16 cellular contexts compared by ENCODE assay signal in genomic region chr1:164863056-164863455, GRCh38.
DNase-seq lines count a peak whose midpoint lies in the region; ATAC-seq, FAIRE-seq and TF ChIP-seq lines count a peak whose summit lies in the region.
"Had no signal": no experiment of that assay in that cellular context is flagged by ENCODE, and none has a peak within 500 bp of the region (broad histone marks: within the 10 kb centered on the region; RNA-seq: fewer than 3 reads in every experiment).

No MANE protein-coding gene starts in this region.

- no peak overlapping the region for H4K8ac ChIP-seq in mesendoderm (ENCODE audit: low read depth, low read length)

- no peaks in the 10 kb centered on the region for H3K9me3 ChIP-seq in A549
- H3K9me3 ChIP-seq in WERI-Rb-1 (ENCODE audit: severe bottlenecking) = no peaks in the 10 kb centered on the region
- H3K9me3 ChIP-seq in SK-N-SH = no peaks in the 10 kb centered on the region
- H3K9me3 ChIP-seq: BLaER1, Caco-2, HAP-1 had no signal

- H2BK120ac ChIP-seq in mesendoderm (ENCODE audit: low read depth, low read length) = no peak overlapping the region

- WGBS in A549 (ENCODE audit: missing lambda C conversion rate) = 30% methylated on average over 4 of the region's 4 CpGs
- WGBS in mesendoderm (ENCODE audit: extremely low coverage, insufficient coverage, low lambda C conversion rate) = no CpG with 5 or more reads among the region's 4 CpGs
- whole genome bisulfite sequencing in SK-N-SH (ENCODE audit: low lambda C conversion rate) = 8% methylated on average over 4 of the region's 4 CpGs

- H3K9me2 ChIP-seq in SK-N-SH = no peaks in the 10 kb centered on the region

- no peak overlapping the region for H3K9ac ChIP-seq in mesendoderm (ENCODE audit: low read length)
- H3K9ac ChIP-seq in SK-N-SH = no peak overlapping the region
- H3K9ac ChIP-seq: BLaER1 had no signal

- H3K23ac ChIP-seq in mesendoderm (ENCODE audit: low read length) = no peak overlapping the region

- H3K4me1 ChIP-seq in A549 (no peaks in the 10 kb centered on the region), mesendoderm (ENCODE audit: control insufficient read depth, low read depth, low read length) (peaks cover 10% of the 10 kb centered on the region), SK-N-SH (ENCODE audit: control insufficient read depth in 1 of 2, insufficient read depth in 2 of 2, low read depth in 1 of 2, low read length in 1 of 2) (peaks cover 0 to 2% of the 10 kb centered on the region in 2 experiments; a peak in 1 of 4 replicates)
- H3K4me1 ChIP-seq: BLaER1, HAP-1 had no signal

- H3K27me3 ChIP-seq in WERI-Rb-1 (ENCODE audit: insufficient read depth, low read depth, severe bottlenecking) (no peaks in the 10 kb centered on the region), mesendoderm (ENCODE audit: insufficient read depth, low read length, poor library complexity) (no peaks in the 10 kb centered on the region), SK-N-SH (ENCODE audit: insufficient read depth) (no peaks in the 10 kb centered on the region)
- H3K27me3 ChIP-seq: BLaER1 had no signal

- TF ChIP-seq EP300 in A549 (IDR thresholded peaks at IDR 0.05) (no peak), SK-N-SH (IDR thresholded peaks at IDR 0.05; ENCODE audit: borderline replicate concordance in 1 of 2, low read depth in 1 of 2, low read length in 1 of 2) (no peak)

- no peaks in the 10 kb centered on the region for H3F3A ChIP-seq in SK-N-SH (replicated peaks; ENCODE audit: insufficient read depth)

- H3K27ac ChIP-seq in A549 = no peak overlapping the region
- H3K27ac ChIP-seq in WERI-Rb-1 = no peak overlapping the region
- H3K27ac ChIP-seq in mesendoderm (ENCODE audit: low read depth, low read length) = no peak overlapping the region
- H3K27ac ChIP-seq in SK-N-SH (ENCODE audit: low read depth in 2 of 2, low read length in 1 of 2) = no peak overlapping the region
- H3K27ac ChIP-seq: 22Rv1, BLaER1 had no signal

- H3K36me3 ChIP-seq in WERI-Rb-1 = no peaks in the 10 kb centered on the region
- H3K36me3 ChIP-seq in mesendoderm (ENCODE audit: control insufficient read depth, insufficient read depth, low read length) = no peaks in the 10 kb centered on the region
- no peaks in the 10 kb centered on the region for H3K36me3 ChIP-seq in SK-N-SH (replicated peaks in 1 of 2; ENCODE audit: control insufficient read depth in 1 of 2, insufficient read depth in 2 of 2, low read length in 1 of 2)
- H3K36me3 ChIP-seq: BLaER1, HAP-1 had no signal

- no peak overlapping the region for H2BK15ac ChIP-seq in mesendoderm (replicated peaks; ENCODE audit: low read depth)

- H3K79me2 ChIP-seq in mesendoderm (ENCODE audit: control insufficient read depth, insufficient read depth, low read length) (no peaks in the 10 kb centered on the region), SK-N-SH (ENCODE audit: insufficient read depth) (no peaks in the 10 kb centered on the region)

- CTCF ChIA-PET in A549 (lab: Yijun Ruan, JAX) (no interaction called here), SK-N-SH (lab: Yijun Ruan, JAX) (interaction anchor here (1.1 kb wide), 1 partner anchor 76 kb away, joined by 3 read pairs; no protein-coding TSS in a partner anchor)

- TF ChIP-seq RAD21 in A549 (conservative IDR thresholded peaks at IDR 0.05 in 1 of 2, IDR thresholded peaks at IDR 0.05 in 1 of 2) (no peak), SK-N-SH (IDR thresholded peaks at IDR 0.05; ENCODE audit: low read length) (no peak)

- TF ChIP-seq CTCF in A549 (IDR thresholded peaks at IDR 0.05) (no peak), WERI-Rb-1 (IDR thresholded peaks at IDR 0.05; ENCODE audit: low read depth, low read length) (no peak), SK-N-SH (IDR thresholded peaks at IDR 0.05) (no peak)

- POLR2A ChIA-PET in A549 (lab: Yijun Ruan, JAX) (no interaction called here), SK-N-SH (lab: Yijun Ruan, JAX) (no interaction called here)

- ATAC-seq in A549 = no peak
- ATAC-seq: HepG2 had no signal

- H2BK5ac ChIP-seq in mesendoderm (ENCODE audit: low read length) = no peak overlapping the region

- H2AFZ ChIP-seq in SK-N-SH (ENCODE audit: low read depth) = no peak overlapping the region

- no peak for TF ChIP-seq POLR2A in A549 (IDR thresholded peaks at IDR 0.05; ENCODE audit: low read length)

- H3K4ac ChIP-seq in mesendoderm (ENCODE audit: low read depth, low read length) = no peak overlapping the region

- H4K20me1 ChIP-seq in SK-N-SH (ENCODE audit: insufficient read depth) = no peaks in the 10 kb centered on the region
- H4K20me1 ChIP-seq: BLaER1 had no signal

- H2AK5ac ChIP-seq in mesendoderm (ENCODE audit: low read length) = no peak overlapping the region

- H3K4me3 ChIP-seq in A549 (no peak overlapping the region), WERI-Rb-1 (ENCODE audit: low read depth, low read length) (no peak overlapping the region), mesendoderm (ENCODE audit: low read length) (no peak overlapping the region), SK-N-SH (ENCODE audit: low read depth in 2 of 2, low read length in 1 of 2) (no peak overlapping the region)
- H3K4me3 ChIP-seq: BLaER1, HAP-1 had no signal

- no peak for FAIRE-seq in A549 (lab: Jason Lieb, UNC)
- FAIRE-seq: H1, HepG2, HTR-8/SVneo had no signal

- DNase-seq in A549 (ENCODE audit: low read depth in 1 of 2, low spot score in 1 of 2) (no peak), NCI-H69 (lab: John Stamatoyannopoulos, UW) (peak; percentile 39), WERI-Rb-1 (peak; percentile 35), mesendoderm (peak; percentile 95), SK-N-SH (no peak), NCI-H226 (no peak)
- DNase-seq in stimulated activated CD4-positive, alpha-beta T cell treated with anti-CD3 and anti-CD28 coated beads, Interleukin-4, amount 100 ng/mL, for 1 hour = no peak
- DNase-seq: AML-193; Caco-2; CD8-positive, alpha-beta memory T cell had no signal

- no peak overlapping the region for H3K18ac ChIP-seq in mesendoderm (ENCODE audit: low read length)

- H3K4me2 ChIP-seq in A549 (no peak overlapping the region), mesendoderm (ENCODE audit: low read length) (no peak overlapping the region), SK-N-SH (no peak overlapping the region)
- H3K4me2 ChIP-seq: BLaER1 had no signal

- no peak overlapping the region for H3K56ac ChIP-seq in mesendoderm (ENCODE audit: low read length)

- H4K5ac ChIP-seq in mesendoderm (ENCODE audit: low read length) = no peak overlapping the region

- no peaks in the 10 kb centered on the region for H3K79me1 ChIP-seq in mesendoderm (ENCODE audit: low read length)

TF ChIP-seq in A549, 52 proteins besides CTCF, POLR2A, EP300 and RAD21:
- no peak for TF ChIP-seq MAZ (IDR thresholded peaks at IDR 0.05; ENCODE audit: borderline replicate concordance, low read depth, low read length)
- TF ChIP-seq MAFK (IDR thresholded peaks at IDR 0.05; ENCODE audit: partially characterized antibody) = peak; percentile 11
TF ChIP-seq in A549: peak in this region for 1.

TF ChIP-seq in SK-N-SH, 30 proteins besides CTCF, POLR2A, EP300 and RAD21:
- no peak for TF ChIP-seq YY1 (IDR thresholded peaks at IDR 0.05; ENCODE audit: low read depth)

Comparison
In these comparisons a context has a peak if more than half of its experiments do, and no peak if none do; other contexts are left out.
1. DNase-seq: peak in NCI-H69 (single experiment), WERI-Rb-1 (single experiment) and mesendoderm (single experiment); none in A549 (0 of 2), SK-N-SH (single experiment), stimulated activated CD4-positive, alpha-beta T cell treated with anti-CD3 and anti-CD28 coated beads, Interleukin-4, amount 100 ng/mL, for 1 hour (single experiment) and NCI-H226 (single experiment).